ENCODE assay signal across 2 cellular contexts in genomic region chr11:66996609-66997273, GRCh38.
TF ChIP-seq lines count a peak whose summit lies in the region.

No MANE protein-coding gene starts in this region.

TF ChIP-seq in A549, 52 proteins besides CTCF, POLR2A, EP300 and RAD21 (continued from another document):
- no peak for TF ChIP-seq ATOH8 (CRISPR knock-in tag; IDR thresholded peaks at IDR 0.05; ENCODE audit: low read depth)
- peak; percentile 99 for TF ChIP-seq ZC3H11A (IDR thresholded peaks at IDR 0.05)

TF ChIP-seq in HEK293, 187 proteins besides CTCF, POLR2A, EP300 and RAD21 (continued from another document and continues in another):
- TF ChIP-seq ZNF513 (tag by site-specific recombination; IDR thresholded peaks at IDR 0.05) = no peak
- peak; percentile 75 for TF ChIP-seq REST (tag by site-specific recombination; IDR thresholded peaks at IDR 0.05)
- no peak; the same call in 1 of the 2 replicates for TF ChIP-seq WT1 (tag by site-specific recombination; IDR thresholded peaks at IDR 0.05)
- no peak; the same call in 1 of the 2 replicates for TF ChIP-seq ZNF341 (tag by site-specific recombination; IDR thresholded peaks at IDR 0.05; ENCODE audit: low read depth)
- no peak for TF ChIP-seq ZNF610 (tag by site-specific recombination; IDR thresholded peaks at IDR 0.05; ENCODE audit: borderline replicate concordance)
- TF ChIP-seq GLIS2 (tag by site-specific recombination; IDR thresholded peaks at IDR 0.05) = no peak
- TF ChIP-seq ZXDB (tag by site-specific recombination; IDR thresholded peaks at IDR 0.05) = peak; percentile 67
- TF ChIP-seq ZNF175 (tag by site-specific recombination; IDR thresholded peaks at IDR 0.05) = no peak
- 0 out of 2 replicates have a peak, but pooled peaks have one; percentile 44 for TF ChIP-seq ZNF704 (tag by site-specific recombination; IDR thresholded peaks at IDR 0.05)
- TF ChIP-seq ZNF792 (tag by site-specific recombination; IDR thresholded peaks at IDR 0.05) = no peak
- TF ChIP-seq KLF7 (tag by site-specific recombination; IDR thresholded peaks at IDR 0.05; ENCODE audit: borderline replicate concordance) = no peak
- no peak for TF ChIP-seq ZNF48 (tag by site-specific recombination; IDR thresholded peaks at IDR 0.05)
- TF ChIP-seq ZNF292 (tag by site-specific recombination; IDR thresholded peaks at IDR 0.05; ENCODE audit: borderline replicate concordance, low read depth) = 0 out of 2 replicates have a peak, but pooled peaks have one; percentile 12
- TF ChIP-seq ZBTB7A (tag by site-specific recombination; IDR thresholded peaks at IDR 0.05; ENCODE audit: low read depth) = no peak
- TF ChIP-seq ZNF654 (tag by site-specific recombination; IDR thresholded peaks at IDR 0.05; ENCODE audit: low read depth) = peak; percentile 36
- TF ChIP-seq EGR2 (tag by site-specific recombination; IDR thresholded peaks at IDR 0.05; ENCODE audit: low read depth) = peak; percentile 64
- peak; percentile 49 for TF ChIP-seq ZNF510 (tag by site-specific recombination; IDR thresholded peaks at IDR 0.05; ENCODE audit: insufficient replicate concordance)
- TF ChIP-seq PRDM6 (tag by site-specific recombination; IDR thresholded peaks at IDR 0.05) = no peak
- TF ChIP-seq PRDM1 (tag by site-specific recombination; IDR thresholded peaks at IDR 0.05) = no peak
- no peak for TF ChIP-seq ZNF16 (tag by site-specific recombination; IDR thresholded peaks at IDR 0.05; ENCODE audit: low read depth)
- TF ChIP-seq ZFHX2 (tag by site-specific recombination; conservative IDR thresholded peaks at IDR 0.05) = peak; percentile 82
- TF ChIP-seq ZNF266 (tag by site-specific recombination; IDR thresholded peaks at IDR 0.05; ENCODE audit: low read depth) = peak; percentile 78; the same call in 1 of the 2 replicates
- no peak for TF ChIP-seq KLF10 (tag by site-specific recombination; IDR thresholded peaks at IDR 0.05)
- no peak for TF ChIP-seq FEZF1 (tag by site-specific recombination; IDR thresholded peaks at IDR 0.05)
- no peak for TF ChIP-seq BCL11B (tag by site-specific recombination; IDR thresholded peaks at IDR 0.05; ENCODE audit: low read depth)
- TF ChIP-seq ZNF157 (tag by site-specific recombination; IDR thresholded peaks at IDR 0.05) = no peak
- TF ChIP-seq ZEB2 (tag by site-specific recombination; IDR thresholded peaks at IDR 0.05) = no peak
- peak; percentile 55; the same call in 1 of the 2 replicates for TF ChIP-seq ZNF639 (tag by site-specific recombination; IDR thresholded peaks at IDR 0.05)
- TF ChIP-seq ZNF37A (tag by site-specific recombination; IDR thresholded peaks at IDR 0.05) = no peak
- peak; percentile 78 for TF ChIP-seq ZNF664 (tag by site-specific recombination; IDR thresholded peaks at IDR 0.05)
- TF ChIP-seq ZNF140 (tag by site-specific recombination; IDR thresholded peaks at IDR 0.05) = peak; percentile 68
- 0 out of 2 replicates have a peak, but pooled peaks have one; percentile 36 for TF ChIP-seq ZNF501 (tag by site-specific recombination; IDR thresholded peaks at IDR 0.05)
- peak; percentile 59; the same call in 1 of the 2 replicates for TF ChIP-seq ZNF560 (tag by site-specific recombination; IDR thresholded peaks at IDR 0.05; ENCODE audit: borderline replicate concordance)
- TF ChIP-seq ZNF518A (tag by site-specific recombination; conservative IDR thresholded peaks at IDR 0.05; ENCODE audit: low read depth) = peak; percentile 94
- TF ChIP-seq ZNF660 (tag by site-specific recombination; IDR thresholded peaks at IDR 0.05) = no peak
- TF ChIP-seq ZNF558 (tag by site-specific recombination; IDR thresholded peaks at IDR 0.05) = peak; percentile 88
- TF ChIP-seq ZNF629 (tag by site-specific recombination; IDR thresholded peaks at IDR 0.05) = 0 out of 2 replicates have a peak, but pooled peaks have one; percentile 49
- peak; percentile 97 for TF ChIP-seq ZNF394 (tag by site-specific recombination; IDR thresholded peaks at IDR 0.05; ENCODE audit: borderline replicate concordance)
- TF ChIP-seq ZBTB21 (tag by site-specific recombination; IDR thresholded peaks at IDR 0.05) = 0 out of 2 replicates have a peak, but pooled peaks have one; percentile 26
- no peak for TF ChIP-seq ZBTB1 (tag by site-specific recombination; IDR thresholded peaks at IDR 0.05)
- TF ChIP-seq SALL2 (tag by site-specific recombination; IDR thresholded peaks at IDR 0.05; ENCODE audit: borderline replicate concordance) = no peak
- 0 out of 2 replicates have a peak, but pooled peaks have one; percentile 26 for TF ChIP-seq ZNF791 (tag by site-specific recombination; IDR thresholded peaks at IDR 0.05)
- peak; percentile 92 for TF ChIP-seq ZNF426 (tag by site-specific recombination; IDR thresholded peaks at IDR 0.05)
- peak; percentile 81 for TF ChIP-seq ZNF623 (tag by site-specific recombination; IDR thresholded peaks at IDR 0.05)
- TF ChIP-seq ZNF529 (tag by site-specific recombination; IDR thresholded peaks at IDR 0.05; ENCODE audit: insufficient replicate concordance) = peak; percentile 36
- TF ChIP-seq ZNF645 (tag by site-specific recombination; IDR thresholded peaks at IDR 0.05) = no peak
- TF ChIP-seq ZBTB20 (tag by site-specific recombination; IDR thresholded peaks at IDR 0.05) = no peak
- peak; percentile 48 for TF ChIP-seq ZNF433 (tag by site-specific recombination; IDR thresholded peaks at IDR 0.05; ENCODE audit: low read depth)
